ENCODE assay signal across 22 cellular contexts in the genomic region with DNA sequence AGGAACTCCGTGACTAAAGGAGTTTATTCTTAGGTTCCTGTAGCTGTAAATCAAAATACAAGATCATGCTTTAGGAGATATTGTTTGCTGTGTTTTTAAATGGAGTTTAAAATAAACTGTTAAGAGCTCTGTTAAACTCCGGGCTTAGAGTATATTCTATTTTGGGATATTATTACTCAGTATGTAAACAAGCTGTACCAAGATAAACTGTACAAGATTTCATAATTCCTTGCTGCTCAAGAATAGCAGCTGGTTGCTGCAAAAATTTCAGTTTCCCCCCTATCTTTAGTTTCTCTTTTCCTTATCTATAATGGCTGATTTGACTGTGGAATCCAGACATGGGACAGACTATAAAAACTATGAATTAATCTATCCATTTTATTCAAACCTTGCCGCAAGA.
DNase-seq lines count a peak whose midpoint lies in the region; ATAC-seq, FAIRE-seq and TF ChIP-seq lines count a peak whose summit lies in the region.
"Had no signal": no experiment of that assay in that cellular context is flagged by ENCODE, and none has a peak within 500 bp of the region (broad histone marks: within the 10 kb centered on the region; RNA-seq: fewer than 3 reads in every experiment).

No MANE protein-coding gene starts in this region.

- peak overlapping the region; percentile 27 for H3K9ac ChIP-seq in astrocyte (ENCODE audit: low read length)

- H3K4me1 Mint-ChIP-seq in astrocyte (ENCODE audit: low read depth, unreplicated experiment) = peaks cover 9% of the 10 kb centered on the region
- H3K4me1 Mint-ChIP-seq: activated CD8-positive, alpha-beta memory T cell treated with anti-CD3 and anti-CD28 coated beads, Interleukin-2, amount 10 ng/mL, durations not matched to agents 7 days and 5 days; brain; memory B cell had no signal

- peak overlapping the region; percentile 50 for H3K4me2 ChIP-seq in astrocyte (ENCODE audit: low read length)

- no peak overlapping the region for H3K4me3 Mint-ChIP-seq in astrocyte (ENCODE audit: unreplicated experiment)
- H3K4me3 Mint-ChIP-seq: activated CD8-positive, alpha-beta memory T cell treated with anti-CD3 and anti-CD28 coated beads, Interleukin-2, amount 10 ng/mL, durations not matched to agents 7 days and 5 days; brain; memory B cell; T-helper 2 cell treated with Interferon-gamma antibody and Interleukin-4, amounts not matched to agents 5 μg/mL and 100 μg/mL, for 36 hours had no signal

- H3K27me3 Mint-ChIP-seq in astrocyte (ENCODE audit: low read depth, unreplicated experiment) = no peaks in the 10 kb centered on the region
- H3K27me3 Mint-ChIP-seq: activated CD8-positive, alpha-beta memory T cell treated with anti-CD3 and anti-CD28 coated beads, Interleukin-2, amount 10 ng/mL, durations not matched to agents 7 days and 5 days; memory B cell had no signal

- H3K36me3 ChIP-seq in astrocyte (ENCODE audit: insufficient read depth, low read length) (no peaks in the 10 kb centered on the region), heart right ventricle (no peaks in the 10 kb centered on the region)
- H3K36me3 ChIP-seq: gastroesophageal sphincter, SJSA1, suprapubic skin had no signal

- H3K79me2 ChIP-seq in astrocyte (ENCODE audit: insufficient read depth, low read length) = no peaks in the 10 kb centered on the region

- H3K27ac ChIP-seq in astrocyte (ENCODE audit: low read depth, low read length) (peak overlapping the region; percentile 32), heart right ventricle (peak overlapping the region in 1 of 10 donors; percentile 18), RWPE1 (no peak overlapping the region)
- H3K27ac ChIP-seq: gastroesophageal sphincter, SJSA1, suprapubic skin had no signal

- H3K36me3 Mint-ChIP-seq in astrocyte (ENCODE audit: low read depth, unreplicated experiment) = no peaks in the 10 kb centered on the region
- H3K36me3 Mint-ChIP-seq: activated CD8-positive, alpha-beta memory T cell treated with anti-CD3 and anti-CD28 coated beads, Interleukin-2, amount 10 ng/mL, durations not matched to agents 7 days and 5 days; brain; memory B cell had no signal

- FAIRE-seq in astrocyte (lab: Jason Lieb, UNC) = no peak
- FAIRE-seq: H1 had no signal

- H3K9me3 ChIP-seq in astrocyte (ENCODE audit: insufficient read depth, low read depth, low read length) (no peaks in the 10 kb centered on the region), heart right ventricle (peaks cover 0 to 6% (median 0%) of the 10 kb centered on the region in 11 donors)
- H3K9me3 ChIP-seq: gastroesophageal sphincter, SJSA1, suprapubic skin had no signal

- no peak overlapping the region for H2AFZ ChIP-seq in astrocyte (ENCODE audit: low read depth, low read length)

- H3K27me3 ChIP-seq in astrocyte (ENCODE audit: insufficient read depth, low read length) (no peaks in the 10 kb centered on the region), heart right ventricle (no peaks in the 10 kb centered on the region)
- H3K27me3 ChIP-seq: gastroesophageal sphincter, SJSA1, suprapubic skin had no signal

- DNase-seq in H4 (ENCODE audit: low spot score) (peak; percentile 33), astrocyte (ENCODE audit: low read depth) (peak; percentile 74), heart right ventricle (no peak), skeletal muscle cell (ENCODE audit: low read depth) (peak; percentile 1), NCI-H128 (lab: John Stamatoyannopoulos, UW; ENCODE audit: unreplicated experiment) (no peak), RWPE1 (ENCODE audit: low spot score) (no peak)
- no peak for DNase-seq in effector CD8-positive, alpha-beta T cell (lab: John Stamatoyannopoulos, UW)
- DNase-seq: activated CD4-positive, CD25-positive, alpha-beta regulatory T cell treated with anti-CD3 and anti-CD28 coated beads, Interleukin-2, amount 50 U/mL, for 72 hours; activated CD8-positive, alpha-beta memory T cell treated with anti-CD3 and anti-CD28 coated beads, Interleukin-2, amount 10 ng/mL, durations not matched to agents 7 days and 5 days; activated gamma-delta T cell; AML-193; effector memory CD4-positive, alpha-beta T cell; NCI-H2029 treated with DMSO at 0.1 percent for 48 hours; NCI-H510A had no signal

- peaks cover 2% of the 10 kb centered on the region for H3K9me3 Mint-ChIP-seq in astrocyte (ENCODE audit: unreplicated experiment)
- H3K9me3 Mint-ChIP-seq: T-helper 2 cell treated with Interferon-gamma antibody and Interleukin-4, amounts not matched to agents 5 μg/mL and 100 μg/mL, for 36 hours had no signal

- H4K20me1 ChIP-seq in astrocyte (ENCODE audit: insufficient read depth, low read length) = no peaks in the 10 kb centered on the region

- H3K27ac Mint-ChIP-seq in astrocyte (ENCODE audit: unreplicated experiment) = no peak overlapping the region
- H3K27ac Mint-ChIP-seq: activated CD8-positive, alpha-beta memory T cell treated with anti-CD3 and anti-CD28 coated beads, Interleukin-2, amount 10 ng/mL, durations not matched to agents 7 days and 5 days; memory B cell; T-helper 2 cell treated with Interferon-gamma antibody and Interleukin-4, amounts not matched to agents 5 μg/mL and 100 μg/mL, for 36 hours had no signal

- ATAC-seq in heart right ventricle = peak in 7 of 8 donors; percentile 49 to 91 (median 67)
- ATAC-seq in HG03196 (IDR thresholded peaks at IDR 0.05; ENCODE audit: unreplicated experiment) = no peak
- ATAC-seq: activated CD8-positive, alpha-beta memory T cell treated with anti-CD3 and anti-CD28 coated beads, Interleukin-2, amount 10 ng/mL, durations not matched to agents 7 days and 5 days; gastroesophageal sphincter had no signal

- POLR2A ChIA-PET in RWPE1 (lab: Yijun Ruan, JAX; ENCODE audit: low non-redundant PET) = no interaction called here

- TF ChIP-seq CTCF in astrocyte (IDR thresholded peaks at IDR 0.05; ENCODE audit: insufficient read depth, low read depth, low read length) (no peak), heart right ventricle (IDR thresholded peaks at IDR 0.05) (no peak), RWPE1 (conservative IDR thresholded peaks at IDR 0.05; ENCODE audit: low read depth) (no peak)

- CTCF ChIA-PET in RWPE1 (lab: Yijun Ruan, JAX) = interaction anchor here (0.8 to 0.9 kb wide), 2 partner anchors 8 to 18 kb away, joined by 3 to 4 read pairs; no protein-coding TSS in a partner anchor

- WGBS in heart right ventricle, 2 donors = 35 to 39% methylated on average over 3 of the region's 3 CpGs

- H3K4me1 ChIP-seq in astrocyte (ENCODE audit: insufficient read depth, low read length) (no peaks in the 10 kb centered on the region), heart right ventricle (peaks cover 3 to 21% (median 12%) of the 10 kb centered on the region in 9 donors)
- H3K4me1 ChIP-seq: SJSA1, suprapubic skin had no signal

- intact Hi-C loops in heart right ventricle (cut with DNase I) = no loop called here

- no peak overlapping the region for H3K4me3 ChIP-seq in astrocyte (ENCODE audit: insufficient read depth, low read depth, low read length)
- H3K4me3 ChIP-seq in heart right ventricle = no peak overlapping the region
- no peak overlapping the region for H3K4me3 ChIP-seq in skeletal muscle cell (ENCODE audit: low read depth, low read length)
- H3K4me3 ChIP-seq: gastroesophageal sphincter, SJSA1, suprapubic skin had no signal

Comparison
In these comparisons a context has a peak if more than half of its experiments do, and no peak if none do; other contexts are left out.
1. DNase-seq: peak in H4 (single experiment), astrocyte (single experiment) and skeletal muscle cell (single experiment); none in heart right ventricle (0 of 2), effector CD8-positive, alpha-beta T cell (single experiment), NCI-H128 (single experiment) and RWPE1 (single experiment).